ENCODE assay signal across 26 cellular contexts in genomic region chr4:821181-821591, GRCh38.
"Had no signal": no experiment of that assay in that cellular context is flagged by ENCODE, and none has a peak within 500 bp of the region (broad histone marks: within the 10 kb centered on the region; RNA-seq: fewer than 3 reads in every experiment).

No MANE protein-coding gene starts in this region.

- FAIRE-seq: RCC 7860 had no signal

- H3K27ac ChIP-seq: adrenal gland, VCaP had no signal

- ATAC-seq: activated T-cell treated with anti-CD3 and anti-CD28 coated beads, Interleukin-2, amount 50 U/mL, for 4 hours; PC-3; T-helper 17 cell had no signal

- H3K9me3 ChIP-seq: adrenal gland had no signal

- H3K36me3 Mint-ChIP-seq: activated CD4-positive, alpha-beta memory T cell treated with anti-CD3 and anti-CD28 coated beads for 36 hours; activated naive CD8-positive, alpha-beta T cell treated with anti-CD3 and anti-CD28 coated beads, Interleukin-2, amount 10 ng/mL, durations not matched to agents 7 days and 5 days had no signal

- DNase-seq: activated CD4-positive, alpha-beta memory T cell treated with anti-CD3 and anti-CD28 coated beads for 36 hours; activated CD4-positive, alpha-beta T cell treated with anti-CD3 and anti-CD28 coated beads, Interleukin-2, amount 10 ng/mL, durations not matched to agents 7 days and 5 days; activated CD4-positive, CD25-positive, alpha-beta regulatory T cell; activated CD8-positive, alpha-beta memory T cell treated with anti-CD3 and anti-CD28 coated beads for 24 hours; activated gamma-delta T cell treated with Interleukin-2 at 50 U/mL for 16 hours; activated naive CD4-positive, alpha-beta T cell treated with anti-CD3 and anti-CD28 coated beads, Interleukin-2, amount 50 U/mL, for 16 hours; activated naive CD8-positive, alpha-beta T cell treated with anti-CD3 and anti-CD28 coated beads, Interleukin-2, amount 10 ng/mL, durations not matched to agents 7 days and 5 days; activated T-cell treated with anti-CD3 and anti-CD28 coated beads, Interleukin-2, amount 50 U/mL, for 4 hours; adrenal gland; anterior cingulate cortex; caudate nucleus; Kasumi-1; KBM-7; NCI-H1105 treated with DMSO at 0.1 percent for 48 hours; NCI-H1436 treated with DMSO at 0.1 percent for 48 hours; NCI-H187; NCI-H2081; NCI-H510A treated with DMSO at 0.1 percent for 48 hours; NCI-H69; NK-92 treated with Interleukin-12 subunit alpha and Interleukin-12 subunit beta, amount 100 ng/mL, for 24 hours; PC-3; SIG-M5; T-helper 17 cell; T-helper 9 cell had no signal

- H3K27ac Mint-ChIP-seq: activated CD4-positive, alpha-beta memory T cell treated with anti-CD3 and anti-CD28 coated beads for 36 hours; activated CD4-positive, alpha-beta T cell treated with anti-CD3 and anti-CD28 coated beads, Interleukin-2, amount 10 ng/mL, durations not matched to agents 7 days and 5 days; activated naive CD8-positive, alpha-beta T cell treated with anti-CD3 and anti-CD28 coated beads, Interleukin-2, amount 10 ng/mL, durations not matched to agents 7 days and 5 days had no signal

- H3K36me3 ChIP-seq: adrenal gland had no signal

- H3K4me3 ChIP-seq: adrenal gland had no signal

- H3K27me3 ChIP-seq: adrenal gland had no signal

- H3K4me3 Mint-ChIP-seq: activated CD4-positive, alpha-beta memory T cell treated with anti-CD3 and anti-CD28 coated beads for 36 hours; activated CD4-positive, alpha-beta T cell treated with anti-CD3 and anti-CD28 coated beads, Interleukin-2, amount 10 ng/mL, durations not matched to agents 7 days and 5 days; activated naive CD8-positive, alpha-beta T cell treated with anti-CD3 and anti-CD28 coated beads, Interleukin-2, amount 10 ng/mL, durations not matched to agents 7 days and 5 days; activated T-cell treated with anti-CD3 and anti-CD28 coated beads, Interleukin-2, amount 50 U/mL, for 4 hours had no signal

- H3K9me3 Mint-ChIP-seq: activated CD4-positive, alpha-beta memory T cell treated with anti-CD3 and anti-CD28 coated beads for 36 hours; activated CD4-positive, alpha-beta T cell treated with anti-CD3 and anti-CD28 coated beads, Interleukin-2, amount 10 ng/mL, durations not matched to agents 7 days and 5 days; activated naive CD8-positive, alpha-beta T cell treated with anti-CD3 and anti-CD28 coated beads, Interleukin-2, amount 10 ng/mL, durations not matched to agents 7 days and 5 days; activated T-cell treated with anti-CD3 and anti-CD28 coated beads, Interleukin-2, amount 50 U/mL, for 4 hours had no signal

- H3K4me1 Mint-ChIP-seq: activated CD4-positive, alpha-beta T cell treated with anti-CD3 and anti-CD28 coated beads, Interleukin-2, amount 10 ng/mL, durations not matched to agents 7 days and 5 days; T-helper 17 cell had no signal
